ENCODE assay signal across 1 cellular context in genomic region chr19:7865262-7865911, GRCh38.
TF ChIP-seq lines count a peak whose summit lies in the region.

No MANE protein-coding gene starts in this region.

TF ChIP-seq in GM23338, 12 proteins besides CTCF, POLR2A, EP300 and RAD21:
- no peak for TF ChIP-seq ETS1 (IDR thresholded peaks at IDR 0.05)
- TF ChIP-seq POLR2AphosphoS5 (IDR thresholded peaks at IDR 0.05; ENCODE audit: low read depth): no peak
